Comparison of ENCODE assay signal across 2 cellular contexts in the genomic region with DNA sequence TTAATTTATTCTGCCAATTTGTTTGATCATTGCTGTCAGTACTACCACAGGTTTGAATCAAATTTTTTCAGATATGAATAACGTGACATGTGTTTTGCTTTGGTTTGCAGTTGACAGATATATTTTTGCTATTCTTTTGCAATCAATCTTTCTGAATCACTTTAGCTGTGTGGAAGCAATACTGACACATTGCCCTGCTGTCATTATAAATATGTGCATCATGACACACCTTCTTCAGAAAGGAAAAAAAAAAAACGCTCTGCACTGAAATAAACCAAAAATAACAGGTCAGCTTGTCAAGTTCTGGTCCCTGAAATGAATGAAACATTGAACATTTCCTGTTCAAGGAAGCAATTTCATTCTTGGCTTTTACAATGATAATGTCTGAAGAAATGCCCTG.
TF ChIP-seq lines count a peak whose summit lies in the region.

No MANE protein-coding gene starts in this region.

TF ChIP-seq in SK-N-SH, 30 proteins besides CTCF, POLR2A, EP300 and RAD21:
- TF ChIP-seq, protein P1, sequence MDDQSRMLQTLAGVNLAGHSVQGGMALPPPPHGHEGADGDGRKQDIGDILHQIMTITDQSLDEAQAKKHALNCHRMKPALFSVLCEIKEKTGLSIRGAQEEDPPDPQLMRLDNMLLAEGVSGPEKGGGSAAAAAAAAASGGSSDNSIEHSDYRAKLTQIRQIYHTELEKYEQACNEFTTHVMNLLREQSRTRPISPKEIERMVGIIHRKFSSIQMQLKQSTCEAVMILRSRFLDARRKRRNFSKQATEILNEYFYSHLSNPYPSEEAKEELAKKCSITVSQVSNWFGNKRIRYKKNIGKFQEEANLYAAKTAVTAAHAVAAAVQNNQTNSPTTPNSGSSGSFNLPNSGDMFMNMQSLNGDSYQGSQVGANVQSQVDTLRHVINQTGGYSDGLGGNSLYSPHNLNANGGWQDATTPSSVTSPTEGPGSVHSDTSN (IDR thresholded peaks at IDR 0.05) = peak; percentile 44
- no peak for TF ChIP-seq GABPA (IDR thresholded peaks at IDR 0.05; ENCODE audit: low read depth)
TF ChIP-seq in SK-N-SH: peak in this region for 1.

TF ChIP-seq in SK-N-SH treated with all-trans-retinoic acid at 6 μM for 48 hours, 23 proteins besides CTCF, POLR2A, EP300 and RAD21 (continued from another document):
- TF ChIP-seq, protein P2, sequence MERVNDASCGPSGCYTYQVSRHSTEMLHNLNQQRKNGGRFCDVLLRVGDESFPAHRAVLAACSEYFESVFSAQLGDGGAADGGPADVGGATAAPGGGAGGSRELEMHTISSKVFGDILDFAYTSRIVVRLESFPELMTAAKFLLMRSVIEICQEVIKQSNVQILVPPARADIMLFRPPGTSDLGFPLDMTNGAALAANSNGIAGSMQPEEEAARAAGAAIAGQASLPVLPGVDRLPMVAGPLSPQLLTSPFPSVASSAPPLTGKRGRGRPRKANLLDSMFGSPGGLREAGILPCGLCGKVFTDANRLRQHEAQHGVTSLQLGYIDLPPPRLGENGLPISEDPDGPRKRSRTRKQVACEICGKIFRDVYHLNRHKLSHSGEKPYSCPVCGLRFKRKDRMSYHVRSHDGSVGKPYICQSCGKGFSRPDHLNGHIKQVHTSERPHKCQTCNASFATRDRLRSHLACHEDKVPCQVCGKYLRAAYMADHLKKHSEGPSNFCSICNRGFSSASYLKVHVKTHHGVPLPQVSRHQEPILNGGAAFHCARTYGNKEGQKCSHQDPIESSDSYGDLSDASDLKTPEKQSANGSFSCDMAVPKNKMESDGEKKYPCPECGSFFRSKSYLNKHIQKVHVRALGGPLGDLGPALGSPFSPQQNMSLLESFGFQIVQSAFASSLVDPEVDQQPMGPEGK (CRISPR knock-in tag; IDR thresholded peaks at IDR 0.05; ENCODE audit: borderline replicate concordance) = no peak
- TF ChIP-seq ZNF565 (CRISPR knock-in tag; conservative IDR thresholded peaks at IDR 0.05; ENCODE audit: low read depth) (no peak), GLIS3 (CRISPR knock-in tag; IDR thresholded peaks at IDR 0.05) (no peak)
TF ChIP-seq in SK-N-SH treated with all-trans-retinoic acid at 6 μM for 48 hours: peak in this region for 0.
